In genomic region chr1:178628637-178629548, GRCh38 we compare ENCODE assay signal across 12 cellular contexts.
DNase-seq lines count a peak whose midpoint lies in the region; ATAC-seq and TF ChIP-seq lines count a peak whose summit lies in the region.
"Had no signal": no experiment of that assay in that cellular context is flagged by ENCODE, and none has a peak within 500 bp of the region (broad histone marks: within the 10 kb centered on the region; RNA-seq: fewer than 3 reads in every experiment).

No MANE protein-coding gene starts in this region.

- DNase-seq in H9 = no peak
- peak; percentile 80 for DNase-seq in amniotic epithelial cell (ENCODE audit: low read depth)
- DNase-seq in heart right ventricle = peak in 1 of 2 donors; percentile 33
- DNase-seq in smooth muscle cell (lab: John Stamatoyannopoulos, UW; ENCODE audit: unreplicated experiment) = no peak
- DNase-seq in breast epithelium (ENCODE audit: low spot score in 2 of 2) = no peak
- no peak for DNase-seq in CD14-positive monocyte (ENCODE audit: low spot score)
- DNase-seq in GOT3 (lab: John Stamatoyannopoulos, UW) = no peak
- no peak for DNase-seq in NCI-H146 (lab: John Stamatoyannopoulos, UW)
- DNase-seq: aorta; erythroblast; NCI-H1436; stimulated activated naive CD4-positive, alpha-beta T cell had no signal

- no peak overlapping the region for H4K91ac ChIP-seq in H9 (ENCODE audit: insufficient read length, low read depth, low read length)

- H3K4me3 ChIP-seq in heart right ventricle (no peak overlapping the region), smooth muscle cell (no peak overlapping the region), breast epithelium (no peak overlapping the region)

- no peak overlapping the region for H2AK5ac ChIP-seq in H9 (ENCODE audit: insufficient read length, low read length)

- no peak overlapping the region for H3K18ac ChIP-seq in H9 (ENCODE audit: insufficient read length, low read depth, low read length)

- H3T11ph ChIP-seq in H9 (ENCODE audit: low read length) = no peak overlapping the region

- H3K4me1 ChIP-seq in H9 (ENCODE audit: insufficient read depth, low read length) (peaks cover 2% of the 10 kb centered on the region; the same call in 1 of the 2 replicates), heart right ventricle (peaks cover 0 to 14% (median 3%) of the 10 kb centered on the region in 9 donors), smooth muscle cell (ENCODE audit: low read depth) (peaks cover 17% of the 10 kb centered on the region), breast epithelium (no peaks in the 10 kb centered on the region)

- H3K36me3 Mint-ChIP-seq in H9 (ENCODE audit: insufficient read depth in 1 of 3, low read depth in 3 of 3) (no peaks in the 10 kb centered on the region), CD14-positive monocyte (no peaks in the 10 kb centered on the region)

- no peak overlapping the region for H4K8ac ChIP-seq in H9 (replicated peaks; ENCODE audit: insufficient read length, low read depth, low read length)

- H3K56ac ChIP-seq in H9 (ENCODE audit: insufficient read length, low read depth, low read length) = no peak overlapping the region

- peak overlapping the region; percentile 20 for H2BK12ac ChIP-seq in H9 (ENCODE audit: insufficient read length, low read depth, low read length)

- peak in 6 of 8 donors; percentile 33 to 89 (median 74) for ATAC-seq in heart right ventricle

- H3K4me2 ChIP-seq in H9 (ENCODE audit: insufficient read depth, insufficient read length, low read length) (no peak overlapping the region), smooth muscle cell (no peak overlapping the region)

- H3F3A ChIP-seq in smooth muscle cell (ENCODE audit: low read depth) = peaks cover 8% of the 10 kb centered on the region

- H3K27me3 Mint-ChIP-seq in H9 (ENCODE audit: low read depth) (no peaks in the 10 kb centered on the region; the same call in 1 of the 2 replicates), CD14-positive monocyte (ENCODE audit: low read depth in 3 of 3) (peaks cover 0 to 3% (median 0%) of the 10 kb centered on the region in 3 donors)

- no peak overlapping the region for H3K27ac ChIP-seq in H9 (ENCODE audit: insufficient read length, low read depth, low read length)
- peak overlapping the region in 3 of 10 donors; percentile 11 to 53 (median 22) for H3K27ac ChIP-seq in heart right ventricle
- peak overlapping the region; percentile 24 for H3K27ac ChIP-seq in smooth muscle cell (ENCODE audit: low read depth)
- H3K27ac ChIP-seq in breast epithelium = no peak overlapping the region

- H4K20me1 ChIP-seq in H9 (ENCODE audit: control insufficient read depth, insufficient read depth, insufficient read length) (no peaks in the 10 kb centered on the region), smooth muscle cell (ENCODE audit: low read depth) (no peaks in the 10 kb centered on the region)

- no peaks in the 10 kb centered on the region for H3K9me3 ChIP-seq in H9 (ENCODE audit: control insufficient read depth, low read depth, low read length)
- H3K9me3 ChIP-seq in heart right ventricle = no peaks in the 10 kb centered on the region
- H3K9me3 ChIP-seq in smooth muscle cell (replicated peaks; ENCODE audit: low read depth) = no peaks in the 10 kb centered on the region
- H3K9me3 ChIP-seq in breast epithelium = no peaks in the 10 kb centered on the region

- H3K27me3 ChIP-seq in H9 (ENCODE audit: insufficient read depth, low read length) = no peaks in the 10 kb centered on the region
- H3K27me3 ChIP-seq in heart right ventricle = no peaks in the 10 kb centered on the region
- H3K27me3 ChIP-seq in smooth muscle cell (ENCODE audit: low read depth) = no peaks in the 10 kb centered on the region
- no peaks in the 10 kb centered on the region for H3K27me3 ChIP-seq in breast epithelium

- H3K14ac ChIP-seq in H9 (ENCODE audit: insufficient read depth, low read length) = no peak overlapping the region

- no peak overlapping the region for H2BK15ac ChIP-seq in H9 (ENCODE audit: low read depth, low read length)

- H2AFZ ChIP-seq in H9 (ENCODE audit: low read length) (no peak overlapping the region), smooth muscle cell (ENCODE audit: low read depth) (no peak overlapping the region)

- H3K79me1 ChIP-seq in H9 (ENCODE audit: insufficient read depth, low read depth, low read length, poor library complexity, severe bottlenecking) = no peaks in the 10 kb centered on the region

- H3K36me3 ChIP-seq in heart right ventricle (no peaks in the 10 kb centered on the region), smooth muscle cell (ENCODE audit: low read depth) (no peaks in the 10 kb centered on the region), breast epithelium (no peaks in the 10 kb centered on the region)

- H3K4me3 Mint-ChIP-seq in H9 = no peak overlapping the region
- no peak overlapping the region for H3K4me3 Mint-ChIP-seq in CD14-positive monocyte

- no peaks in the 10 kb centered on the region for H3K9me3 Mint-ChIP-seq in H9
- H3K9me3 Mint-ChIP-seq in CD14-positive monocyte = peaks cover 0 to 3% (median 0%) of the 10 kb centered on the region in 7 donors

- no CpG with 5 or more reads among the region's 4 CpGs for WGBS in H9 (ENCODE audit: extremely low coverage, insufficient read length, low lambda C conversion rate)
- 71 to 80% methylated on average over 4 of the region's 4 CpGs for WGBS in heart right ventricle, 2 donors
- 62% methylated on average over 4 of the region's 4 CpGs for whole genome bisulfite sequencing in smooth muscle cell (ENCODE audit: low lambda C conversion rate)

- H2BK5ac ChIP-seq in H9 (ENCODE audit: insufficient read length, low read length) = no peak overlapping the region

- TF ChIP-seq POLR2A in breast epithelium (IDR thresholded peaks at IDR 0.05) = no peak

- H3K23me2 ChIP-seq in H9 (ENCODE audit: insufficient read length, low read depth, low read length, poor library complexity, severe bottlenecking) = no peaks in the 10 kb centered on the region

- no peak overlapping the region for H2BK20ac ChIP-seq in H9 (ENCODE audit: low read depth, low read length, poor library complexity, severe bottlenecking)

- TF ChIP-seq CTCF in H9 (conservative IDR thresholded peaks at IDR 0.05) (no peak; the same call in 2 of the 3 replicates), heart right ventricle (IDR thresholded peaks at IDR 0.05) (no peak), smooth muscle cell (IDR thresholded peaks at IDR 0.05; ENCODE audit: borderline replicate concordance, insufficient read depth, poor library complexity, severe bottlenecking) (no peak), breast epithelium (IDR thresholded peaks at IDR 0.05) (no peak), CD14-positive monocyte (IDR thresholded peaks at IDR 0.05) (no peak)

- H3K9ac ChIP-seq in H9 (ENCODE audit: extremely low read depth, insufficient read length, low read length) (no peak overlapping the region), smooth muscle cell (ENCODE audit: low read depth) (no peak overlapping the region)

- peaks cover 20 to 22% of the 10 kb centered on the region in 2 experiments for H3K4me1 Mint-ChIP-seq in H9
- peaks cover 3% of the 10 kb centered on the region for H3K4me1 Mint-ChIP-seq in CD14-positive monocyte

- H3K23ac ChIP-seq in H9 (ENCODE audit: insufficient read length, low read depth, low read length) = no peak overlapping the region

- H4K5ac ChIP-seq in H9 (ENCODE audit: insufficient read length, low read depth, low read length) = no peak overlapping the region

- H3K27ac Mint-ChIP-seq in H9 = peak overlapping the region; percentile 16 to 79 (median 26); a peak in 2 of 7 replicates
- no peak overlapping the region for H3K27ac Mint-ChIP-seq in CD14-positive monocyte

- H3K4ac ChIP-seq in H9 (ENCODE audit: low read depth, low read length) = no peak overlapping the region

- no peak overlapping the region for H2BK120ac ChIP-seq in H9 (ENCODE audit: low read depth, low read length, poor library complexity, severe bottlenecking)

- H3K79me2 ChIP-seq in H9 (ENCODE audit: insufficient read depth, low read length) (no peaks in the 10 kb centered on the region), smooth muscle cell (ENCODE audit: low read depth) (no peaks in the 10 kb centered on the region)

- intact Hi-C loops in heart right ventricle (cut with DNase I) (no loop called here), breast epithelium (cut with DNase I; ENCODE audit: low total_unique reads) (no loop called here), CD14-positive monocyte (cut with micrococcal nuclease) (no loop called here)

Comparison
In these comparisons a context has a peak if more than half of its experiments do, and no peak if none do; other contexts are left out.
1. H3K27ac Mint-ChIP-seq: peak in H9 (3 of 3); none in CD14-positive monocyte (0 of 7).